Comparison of ENCODE assay signal across 13 cellular contexts in the genomic region with DNA sequence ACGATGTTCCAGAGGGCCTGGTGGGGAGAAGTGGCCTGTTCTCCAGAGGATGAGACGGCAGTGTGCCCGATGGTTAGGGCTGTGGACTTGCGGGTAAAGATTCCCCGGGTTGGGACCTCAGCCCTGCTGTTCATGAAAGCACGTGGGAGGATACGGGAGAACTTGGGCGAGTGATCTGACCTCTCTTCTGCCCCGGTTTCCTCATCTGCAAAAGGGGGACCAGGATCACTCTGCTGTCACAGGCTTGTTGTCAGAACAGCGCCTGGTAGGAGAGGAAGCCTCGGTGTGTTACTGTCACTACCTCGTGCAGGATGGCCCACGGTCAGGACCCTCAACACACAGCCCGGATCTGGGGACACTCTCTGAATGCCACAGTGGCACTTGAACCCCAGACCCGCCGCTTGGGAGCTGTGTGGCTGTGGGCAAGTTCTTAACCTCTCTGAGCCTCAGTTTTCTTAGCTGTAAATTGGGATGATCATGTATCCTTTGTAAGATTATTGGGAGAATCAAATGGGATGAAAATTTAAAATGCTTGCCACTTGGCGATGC.
A peak's percentile ranks its signal among the peaks of the same experiment; 100 is the strongest.
DNase-seq lines count a peak whose midpoint lies in the region; ATAC-seq and TF ChIP-seq lines count a peak whose summit lies in the region.
"Had no signal": no experiment of that assay in that cellular context is flagged by ENCODE, and none has a peak within 500 bp of the region (broad histone marks: within the 10 kb centered on the region; RNA-seq: fewer than 3 reads in every experiment).

No MANE protein-coding gene starts in this region.

- TF ChIP-seq POLR2A in heart left ventricle (IDR thresholded peaks at IDR 0.05) (no peak), spleen (IDR thresholded peaks at IDR 0.05) (no peak)

- H3K9me3 Mint-ChIP-seq in endothelial cell (ENCODE audit: unreplicated experiment) (no peaks in the 10 kb centered on the region), neural crest cell (no peaks in the 10 kb centered on the region)
- no peaks in the 10 kb centered on the region for H3K9me3 Mint-ChIP-seq in stimulated activated memory B cell treated with anti-CD40 and anti-IgM and Interleukin-4, amounts not matched to agents 10 μg/mL and 1 μg/mL and 100 μg/mL, for 72 hours
- H3K9me3 Mint-ChIP-seq: CD8-positive, alpha-beta T cell had no signal

- H3K4me3 ChIP-seq in heart left ventricle (no peak overlapping the region), spleen (no peak overlapping the region)

- H3K27ac ChIP-seq in heart left ventricle (no peak overlapping the region), spleen (no peak overlapping the region)
- H3K27ac ChIP-seq: 22Rv1 had no signal

- H3K4me1 ChIP-seq in heart left ventricle (peaks cover 0 to 6% (median 0%) of the 10 kb centered on the region in 12 donors), spleen (peaks cover 0 to 22% (median 4%) of the 10 kb centered on the region in 6 donors)

- no peak for ATAC-seq in Right ventricle myocardium inferior
- no peak for ATAC-seq in heart left ventricle
- no peak for ATAC-seq in stimulated activated memory B cell treated with anti-CD40 and anti-IgM and Interleukin-4, amounts not matched to agents 10 μg/mL and 1 μg/mL and 100 μg/mL, for 72 hours
- ATAC-seq: CD8-positive, alpha-beta T cell had no signal

- H3K36me3 Mint-ChIP-seq in endothelial cell (ENCODE audit: low read depth, unreplicated experiment) = no peaks in the 10 kb centered on the region
- peaks cover 10% of the 10 kb centered on the region for H3K36me3 Mint-ChIP-seq in neural crest cell (ENCODE audit: low read depth)
- H3K36me3 Mint-ChIP-seq in stimulated activated memory B cell treated with anti-CD40 and anti-IgM and Interleukin-4, amounts not matched to agents 10 μg/mL and 1 μg/mL and 100 μg/mL, for 72 hours = peaks cover 21% of the 10 kb centered on the region
- H3K36me3 Mint-ChIP-seq: CD14-positive monocyte had no signal

- intact Hi-C loops in Right ventricle myocardium inferior (cut with DNase I) = no loop called here
- intact Hi-C loops in heart left ventricle (cut with DNase I) = no loop called here
- intact Hi-C loops in spleen (cut with DNase I; ENCODE audit: low total_unique reads) = no loop called here

- no peaks in the 10 kb centered on the region for H3K27me3 ChIP-seq in heart left ventricle
- no peaks in the 10 kb centered on the region for H3K27me3 ChIP-seq in spleen (replicated peaks in 1 of 7)

- TF ChIP-seq CTCF in heart left ventricle (IDR thresholded peaks at IDR 0.05) (no peak), endothelial cell (IDR thresholded peaks at IDR 0.05; ENCODE audit: unreplicated experiment) (no peak), neural crest cell (conservative IDR thresholded peaks at IDR 0.05) (no peak), spleen (IDR thresholded peaks at IDR 0.05 in 8 of 11, conservative IDR thresholded peaks at IDR 0.05 in 3 of 11) (no peak)

- 84 to 94% (median 89%) methylated on average over 17 of the region's 17 CpGs for WGBS in heart left ventricle, 4 donors
- WGBS in spleen, 5 donors = 85 to 92% (median 90%) methylated on average over 7 to 17 of the region's 17 CpGs

- H3K36me3 ChIP-seq in heart left ventricle (no peaks in the 10 kb centered on the region), spleen (peaks cover 0 to 32% (median 0%) of the 10 kb centered on the region in 6 donors)

- H3K4me1 Mint-ChIP-seq in endothelial cell (ENCODE audit: unreplicated experiment) (no peaks in the 10 kb centered on the region), neural crest cell (peaks cover 50% of the 10 kb centered on the region)
- H3K4me1 Mint-ChIP-seq in stimulated activated memory B cell treated with anti-CD40 and anti-IgM and Interleukin-4, amounts not matched to agents 10 μg/mL and 1 μg/mL and 100 μg/mL, for 72 hours = no peaks in the 10 kb centered on the region
- H3K4me1 Mint-ChIP-seq: CD14-positive monocyte had no signal

- DNase-seq in Right ventricle myocardium inferior (ENCODE audit: missing footprints) (peak; percentile 43), heart left ventricle (no peak), endothelial cell (ENCODE audit: low spot score) (no peak), neural crest cell (ENCODE audit: low read depth, low spot score) (no peak), spleen (peak; percentile 64), HK-2 (ENCODE audit: unreplicated experiment) (no peak), D341Med (ENCODE audit: low spot score) (no peak)
- DNase-seq: CD8-positive, alpha-beta T cell; COR-L47; DMS 273 treated with DMSO at 0.1 percent for 48 hours had no signal

- no peaks in the 10 kb centered on the region for H3K9me3 ChIP-seq in heart left ventricle
- H3K9me3 ChIP-seq in spleen = no peaks in the 10 kb centered on the region

- H3K27ac Mint-ChIP-seq in endothelial cell (ENCODE audit: unreplicated experiment) = peak overlapping the region; percentile 20
- H3K27ac Mint-ChIP-seq in neural crest cell (ENCODE audit: unreplicated experiment) = peak overlapping the region; percentile 0
- no peak overlapping the region for H3K27ac Mint-ChIP-seq in stimulated activated memory B cell treated with anti-CD40 and anti-IgM and Interleukin-4, amounts not matched to agents 10 μg/mL and 1 μg/mL and 100 μg/mL, for 72 hours
- H3K27ac Mint-ChIP-seq: CD14-positive monocyte; CD8-positive, alpha-beta T cell had no signal

- peaks cover 5% of the 10 kb centered on the region for H3K27me3 Mint-ChIP-seq in endothelial cell (ENCODE audit: unreplicated experiment)
- H3K27me3 Mint-ChIP-seq in neural crest cell (ENCODE audit: low read depth) = no peaks in the 10 kb centered on the region
- no peaks in the 10 kb centered on the region for H3K27me3 Mint-ChIP-seq in stimulated activated memory B cell treated with anti-CD40 and anti-IgM and Interleukin-4, amounts not matched to agents 10 μg/mL and 1 μg/mL and 100 μg/mL, for 72 hours

- no peak overlapping the region for H3K4me3 Mint-ChIP-seq in endothelial cell (ENCODE audit: unreplicated experiment)
- H3K4me3 Mint-ChIP-seq in neural crest cell = no peak overlapping the region
- H3K4me3 Mint-ChIP-seq in stimulated activated memory B cell treated with anti-CD40 and anti-IgM and Interleukin-4, amounts not matched to agents 10 μg/mL and 1 μg/mL and 100 μg/mL, for 72 hours = no peak overlapping the region
- H3K4me3 Mint-ChIP-seq: CD14-positive monocyte; CD8-positive, alpha-beta T cell had no signal

Comparison
In these comparisons a context has a peak if more than half of its experiments do, and no peak if none do; other contexts are left out.
1. DNase-seq: peak in Right ventricle myocardium inferior (single experiment) and spleen (single experiment); none in heart left ventricle (0 of 5), endothelial cell (single experiment), neural crest cell (single experiment), HK-2 (single experiment) and D341Med (single experiment).